In genomic region chr12:94561943-94562411, GRCh38 we compare ENCODE assay signal across 9 cellular contexts.
DNase-seq lines count a peak whose midpoint lies in the region; ATAC-seq, FAIRE-seq and TF ChIP-seq lines count a peak whose summit lies in the region.
"Had no signal": no experiment of that assay in that cellular context is flagged by ENCODE, and none has a peak within 500 bp of the region (broad histone marks: within the 10 kb centered on the region; RNA-seq: fewer than 3 reads in every experiment).

No MANE protein-coding gene starts in this region.

- TF ChIP-seq CTCF in body of pancreas (IDR thresholded peaks at IDR 0.05) (no peak), D721Med (IDR thresholded peaks at IDR 0.05; ENCODE audit: insufficient read depth, missing control alignments) (no peak)

- no peak overlapping the region for H3K4me2 ChIP-seq in mesendoderm (ENCODE audit: low read length)

- peak; percentile 87 for ATAC-seq in GM19395 (IDR thresholded peaks at IDR 0.05; ENCODE audit: unreplicated experiment)
- peak; percentile 81 for ATAC-seq in HG03196 (IDR thresholded peaks at IDR 0.05; ENCODE audit: unreplicated experiment)
- peak; percentile 53 for ATAC-seq in body of pancreas

- no peaks in the 10 kb centered on the region for H3K36me3 Mint-ChIP-seq in activated T-helper 1 cell treated with anti-CD3 and anti-CD28 coated beads, Interleukin-12 subunit alpha, Interleukin-12 subunit beta, Interleukin-2, Interleukin-4 antibody, amounts not matched to agents 30 ng/mL and 10 ng/mL and 1 ng/mL, durations not matched to agents 14 hours and 24 hours and 36 hours (ENCODE audit: low read depth)

- H3K27me3 Mint-ChIP-seq in activated T-helper 1 cell treated with anti-CD3 and anti-CD28 coated beads, Interleukin-12 subunit alpha, Interleukin-12 subunit beta, Interleukin-2, Interleukin-4 antibody, amounts not matched to agents 30 ng/mL and 10 ng/mL and 1 ng/mL, durations not matched to agents 14 hours and 24 hours and 36 hours (ENCODE audit: insufficient read depth) = peaks cover 11% of the 10 kb centered on the region

- peak overlapping the region in 2 of 4 donors; percentile 24 to 27 for H3K27ac ChIP-seq in body of pancreas
- H3K27ac ChIP-seq in mesendoderm (ENCODE audit: low read depth, low read length) = no peak overlapping the region

- no peak overlapping the region for H4K5ac ChIP-seq in mesendoderm (ENCODE audit: low read length)

- intact Hi-C loops in body of pancreas (cut with DNase I) = no loop called here
- intact Hi-C loops in activated T-helper 1 cell treated with anti-CD3 and anti-CD28 coated beads, Interleukin-12 subunit alpha, Interleukin-12 subunit beta, Interleukin-2, Interleukin-4 antibody, amounts not matched to agents 30 ng/mL and 10 ng/mL and 1 ng/mL, durations not matched to agents 14 hours and 24 hours and 36 hours (cut with micrococcal nuclease) = no loop called here

- no peaks in the 10 kb centered on the region for H3K4me1 Mint-ChIP-seq in activated T-helper 1 cell treated with anti-CD3 and anti-CD28 coated beads, Interleukin-12 subunit alpha, Interleukin-12 subunit beta, Interleukin-2, Interleukin-4 antibody, amounts not matched to agents 30 ng/mL and 10 ng/mL and 1 ng/mL, durations not matched to agents 14 hours and 24 hours and 36 hours (ENCODE audit: low read depth)

- H2BK120ac ChIP-seq in mesendoderm (ENCODE audit: low read depth, low read length) = no peak overlapping the region

- H3K27ac Mint-ChIP-seq in activated T-helper 1 cell treated with anti-CD3 and anti-CD28 coated beads, Interleukin-12 subunit alpha, Interleukin-12 subunit beta, Interleukin-2, Interleukin-4 antibody, amounts not matched to agents 30 ng/mL and 10 ng/mL and 1 ng/mL, durations not matched to agents 14 hours and 24 hours and 36 hours = no peak overlapping the region

- no peak overlapping the region for H3K18ac ChIP-seq in mesendoderm (ENCODE audit: low read length)

- no peaks in the 10 kb centered on the region for H3K79me2 ChIP-seq in mesendoderm (ENCODE audit: control insufficient read depth, insufficient read depth, low read length)

- H3K4me1 ChIP-seq in body of pancreas = no peaks in the 10 kb centered on the region
- H3K4me1 ChIP-seq in mesendoderm (ENCODE audit: control insufficient read depth, low read depth, low read length) = no peaks in the 10 kb centered on the region

- H3K9me3 ChIP-seq in body of pancreas = no peaks in the 10 kb centered on the region

- no peak overlapping the region for H2BK15ac ChIP-seq in mesendoderm (replicated peaks; ENCODE audit: low read depth)

- 25 to 36% methylated on average over 9 to 11 of the region's 11 CpGs for WGBS in body of pancreas, 2 donors
- no CpG with 5 or more reads among the region's 11 CpGs for WGBS in mesendoderm (ENCODE audit: extremely low coverage, insufficient coverage, low lambda C conversion rate)

- no peak for TF ChIP-seq POLR2A in body of pancreas (IDR thresholded peaks at IDR 0.05)

- FAIRE-seq in D721Med (lab: Jason Lieb, UNC) = no peak
- FAIRE-seq: endometrium had no signal

- H2AK5ac ChIP-seq in mesendoderm (ENCODE audit: low read length) = no peak overlapping the region

- H3K4me3 Mint-ChIP-seq in activated T-helper 1 cell treated with anti-CD3 and anti-CD28 coated beads, Interleukin-12 subunit alpha, Interleukin-12 subunit beta, Interleukin-2, Interleukin-4 antibody, amounts not matched to agents 30 ng/mL and 10 ng/mL and 1 ng/mL, durations not matched to agents 14 hours and 24 hours and 36 hours = no peak overlapping the region

- no peak overlapping the region for H4K8ac ChIP-seq in mesendoderm (ENCODE audit: low read depth, low read length)

- H3K27me3 ChIP-seq in body of pancreas = no peaks in the 10 kb centered on the region
- no peaks in the 10 kb centered on the region for H3K27me3 ChIP-seq in mesendoderm (ENCODE audit: insufficient read depth, low read length, poor library complexity)

- H3K56ac ChIP-seq in mesendoderm (ENCODE audit: low read length) = no peak overlapping the region

- DNase-seq in EL (peak; percentile 42), body of pancreas (peak; percentile 22 to 83 (median 66)), pons (ENCODE audit: low spot score) (peak; percentile 96), mesendoderm (no peak), D721Med (ENCODE audit: insufficient read length, low spot score) (no peak)
- DNase-seq in activated T-helper 1 cell treated with anti-CD3 and anti-CD28 coated beads, Interleukin-12 subunit alpha, Interleukin-12 subunit beta, Interleukin-2, Interleukin-4 antibody, amounts not matched to agents 30 ng/mL and 10 ng/mL and 1 ng/mL, durations not matched to agents 14 hours and 24 hours and 36 hours (ENCODE audit: low spot score) = no peak

- H2BK5ac ChIP-seq in mesendoderm (ENCODE audit: low read length) = no peak overlapping the region

- H3K36me3 ChIP-seq in body of pancreas (replicated peaks in 1 of 2; ENCODE audit: insufficient read depth in 1 of 2, low read depth in 2 of 2) (no peaks in the 10 kb centered on the region), mesendoderm (ENCODE audit: control insufficient read depth, insufficient read depth, low read length) (no peaks in the 10 kb centered on the region)

- H3K9me3 Mint-ChIP-seq in activated T-helper 1 cell treated with anti-CD3 and anti-CD28 coated beads, Interleukin-12 subunit alpha, Interleukin-12 subunit beta, Interleukin-2, Interleukin-4 antibody, amounts not matched to agents 30 ng/mL and 10 ng/mL and 1 ng/mL, durations not matched to agents 14 hours and 24 hours and 36 hours = no peaks in the 10 kb centered on the region

- H3K4me3 ChIP-seq in body of pancreas (no peak overlapping the region), mesendoderm (ENCODE audit: low read length) (no peak overlapping the region)

- H3K23ac ChIP-seq in mesendoderm (ENCODE audit: low read length) = no peak overlapping the region

- no peak overlapping the region for H3K9ac ChIP-seq in mesendoderm (ENCODE audit: low read length)

- no peak overlapping the region for H3K4ac ChIP-seq in mesendoderm (ENCODE audit: low read depth, low read length)

- no peaks in the 10 kb centered on the region for H3K79me1 ChIP-seq in mesendoderm (ENCODE audit: low read length)

Comparison
In these comparisons a context has a peak if more than half of its experiments do, and no peak if none do; other contexts are left out.
1. DNase-seq: peak in EL (single experiment), body of pancreas (4 of 4) and pons (single experiment); none in mesendoderm (single experiment), activated T-helper 1 cell treated with anti-CD3 and anti-CD28 coated beads, Interleukin-12 subunit alpha, Interleukin-12 subunit beta, Interleukin-2, Interleukin-4 antibody, amounts not matched to agents 30 ng/mL and 10 ng/mL and 1 ng/mL, durations not matched to agents 14 hours and 24 hours and 36 hours (single experiment) and D721Med (single experiment).
2. Peak in every context shown above with its lines, with median percentiles within 50 percentile points of each other: ATAC-seq.